ENCODE assay signal across 9 cellular contexts in the genomic region with DNA sequence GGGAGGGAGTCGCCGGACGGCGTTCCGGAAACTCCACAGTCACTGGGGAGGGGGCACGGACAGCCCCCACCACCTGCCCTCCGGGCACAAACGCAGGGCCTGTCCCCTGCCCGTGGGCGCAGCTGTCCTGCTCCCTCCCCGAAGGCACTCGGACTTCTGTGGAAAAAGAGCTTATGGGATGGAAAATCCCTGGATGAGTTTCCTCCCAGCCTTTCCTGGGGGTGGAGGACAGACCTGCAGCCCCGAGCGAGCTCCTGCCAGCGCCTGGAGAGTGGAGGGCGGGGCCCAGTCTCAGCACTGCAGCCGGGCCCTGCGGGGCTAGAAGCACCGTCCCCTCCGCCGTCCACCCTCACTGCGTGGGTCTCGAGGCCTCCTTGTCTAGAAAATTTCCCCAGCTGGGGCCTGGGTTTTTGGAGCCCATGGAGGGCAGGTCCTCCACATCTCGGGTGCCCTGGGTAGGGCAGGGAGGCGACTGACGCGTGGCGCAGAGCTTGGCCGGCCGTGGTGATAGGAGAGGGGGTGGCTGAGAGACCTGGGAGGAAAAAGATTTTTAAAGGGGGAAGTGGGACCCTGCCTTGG. TPM values are rescaled to one million over a fixed set of nuclear protein-coding genes. Genes with fewer than 3 reads are reported as not detected.
A peak's percentile ranks its signal among the peaks of the same experiment; 100 is the strongest.
DNase-seq lines count a peak whose midpoint lies in the region; ATAC-seq and TF ChIP-seq lines count a peak whose summit lies in the region.
"Had no signal": no experiment of that assay in that cellular context is flagged by ENCODE, and none has a peak within 500 bp of the region (broad histone marks: within the 10 kb centered on the region; RNA-seq: fewer than 3 reads in every experiment).

No MANE protein-coding gene starts in this region.

- peaks cover 42% of the 10 kb centered on the region for H3K27me3 Mint-ChIP-seq in stimulated activated naive CD8-positive, alpha-beta T cell treated with anti-CD3 and anti-CD28 coated beads, Interleukin-15, amount 100 ng/mL, for 72 hours
- peaks cover 30% of the 10 kb centered on the region for H3K27me3 Mint-ChIP-seq in activated T-helper 2 cell treated with anti-CD3 and anti-CD28 coated beads, Interferon-gamma antibody, Interleukin-2, Interleukin-4, amounts not matched to agents 10 μg/mL and 5 μg/mL and 100 μg/mL, durations not matched to agents 14 hours and 24 hours and 36 hours (ENCODE audit: low read depth)

- H3K27me3 ChIP-seq in HCT116 (ENCODE audit: insufficient read depth, low read length) (no peaks in the 10 kb centered on the region), brain microvascular endothelial cell (replicated peaks) (no peaks in the 10 kb centered on the region)

- no peaks in the 10 kb centered on the region for H3K36me3 ChIP-seq in HCT116 (ENCODE audit: control insufficient read depth in 1 of 2, insufficient read depth in 2 of 2, low read length in 2 of 2)
- H3K36me3 ChIP-seq in brain microvascular endothelial cell (replicated peaks), result no peaks in the 10 kb centered on the region

- no peaks in the 10 kb centered on the region for H3K9me3 ChIP-seq in HCT116 (ENCODE audit: control insufficient read depth in 1 of 2, insufficient read depth in 1 of 2, low read depth in 1 of 2, low read length in 2 of 2)

- H3K27ac Mint-ChIP-seq in stimulated activated naive CD8-positive, alpha-beta T cell treated with anti-CD3 and anti-CD28 coated beads, Interleukin-15, amount 100 ng/mL, for 72 hours, result no peak overlapping the region
- no peak overlapping the region for H3K27ac Mint-ChIP-seq in activated T-helper 2 cell treated with anti-CD3 and anti-CD28 coated beads, Interferon-gamma antibody, Interleukin-2, Interleukin-4, amounts not matched to agents 10 μg/mL and 5 μg/mL and 100 μg/mL, durations not matched to agents 14 hours and 24 hours and 36 hours

- no peaks in the 10 kb centered on the region for H4K20me1 ChIP-seq in HCT116 (ENCODE audit: insufficient read depth)

- BruUV-seq in HCT116 (replicated peaks; lab: Mats Ljungman, UMichigan), result no TSS peak

- intact Hi-C loops in HCT116 (cut with micrococcal nuclease), result loop anchor here (10.0 kb wide), 1 partner anchor 350 kb away; a partner anchor contains a TSS
- intact Hi-C loops in activated T-helper 2 cell treated with anti-CD3 and anti-CD28 coated beads, Interferon-gamma antibody, Interleukin-2, Interleukin-4, amounts not matched to agents 10 μg/mL and 5 μg/mL and 100 μg/mL, durations not matched to agents 14 hours and 24 hours and 36 hours (cut with micrococcal nuclease), result loop anchor here (10.0 kb wide), 1 partner anchor 350 kb away; a partner anchor contains a TSS

- peak overlapping the region; percentile 95 for H3K4me2 ChIP-seq in HCT116 (ENCODE audit: low read length)

- no peak for TF ChIP-seq POLR2A in HCT116 (IDR thresholded peaks at IDR 0.05; ENCODE audit: borderline replicate concordance, extremely low read depth, insufficient read depth, insufficient read length)

- ATAC-seq in HCT116 (peak; percentile 51), left lobe of liver (peak; percentile 13), HG03039 (IDR thresholded peaks at IDR 0.05; ENCODE audit: unreplicated experiment) (no peak)
- no peak for ATAC-seq in stimulated activated naive CD8-positive, alpha-beta T cell treated with anti-CD3 and anti-CD28 coated beads, Interleukin-15, amount 100 ng/mL, for 72 hours

- peak overlapping the region; percentile 82 to 88 for H3K4me3 Mint-ChIP-seq in stimulated activated naive CD8-positive, alpha-beta T cell treated with anti-CD3 and anti-CD28 coated beads, Interleukin-15, amount 100 ng/mL, for 72 hours
- no peak overlapping the region for H3K4me3 Mint-ChIP-seq in activated T-helper 2 cell treated with anti-CD3 and anti-CD28 coated beads, Interferon-gamma antibody, Interleukin-2, Interleukin-4, amounts not matched to agents 10 μg/mL and 5 μg/mL and 100 μg/mL, durations not matched to agents 14 hours and 24 hours and 36 hours (ENCODE audit: low read depth)

- H3K4me3 ChIP-seq in HCT116 (replicated peaks in 1 of 2; ENCODE audit: low read depth in 1 of 2, low read length in 2 of 2) (peak overlapping the region; percentile 47 to 60), brain microvascular endothelial cell (ENCODE audit: low read depth, low read length) (peak overlapping the region; percentile 48)

- RAD21 ChIA-PET in HCT116 (lab: Charles Lee; ENCODE audit: low non-redundant PET in 1 of 2, low total read pairs in 2 of 2, uncharacterized antibody in 2 of 2, unreplicated experiment in 2 of 2), result no interaction called here

- no peaks in the 10 kb centered on the region for H3K9me3 Mint-ChIP-seq in stimulated activated naive CD8-positive, alpha-beta T cell treated with anti-CD3 and anti-CD28 coated beads, Interleukin-15, amount 100 ng/mL, for 72 hours
- no peaks in the 10 kb centered on the region for H3K9me3 Mint-ChIP-seq in activated T-helper 2 cell treated with anti-CD3 and anti-CD28 coated beads, Interferon-gamma antibody, Interleukin-2, Interleukin-4, amounts not matched to agents 10 μg/mL and 5 μg/mL and 100 μg/mL, durations not matched to agents 14 hours and 24 hours and 36 hours

- POLR2A ChIA-PET in HCT116 (lab: Charles Lee), result interaction anchor here (0.7 kb wide), 1 partner anchor 36 kb away, joined by 4 read pairs; no protein-coding TSS in a partner anchor

- H2AFZ ChIP-seq in HCT116 (ENCODE audit: low read depth, low read length, poor library complexity, severe bottlenecking), result peak overlapping the region; percentile 38

- peak overlapping the region; percentile 71 for H3K9ac ChIP-seq in HCT116 (ENCODE audit: low read length)

- in situ Hi-C loops in brain microvascular endothelial cell (cut with HindIII; ENCODE audit: low pct_ligation_motif_present, low sequenced_read_pairs), result no loop called here

- CTCF ChIA-PET in HCT116 (lab: Charles Lee), result interaction anchor here (0.8 to 1.0 kb wide), 2 partner anchors 168 to 178 kb away, joined by 3 to 5 read pairs; no protein-coding TSS in a partner anchor

- H3K9me2 ChIP-seq in HCT116 (ENCODE audit: insufficient read depth), result no peaks in the 10 kb centered on the region

- no peaks in the 10 kb centered on the region for H3K79me2 ChIP-seq in HCT116 (ENCODE audit: insufficient read depth, low read length)

- TF ChIP-seq CTCF in HCT116 (IDR thresholded peaks at IDR 0.05 in 2 of 3, conservative IDR thresholded peaks at IDR 0.05 in 1 of 3; ENCODE audit: borderline replicate concordance in 1 of 3, insufficient read depth in 1 of 3, low read depth in 2 of 3, low read length in 2 of 3), result no peak
- TF ChIP-seq CTCF in brain microvascular endothelial cell (IDR thresholded peaks at IDR 0.05; ENCODE audit: low read depth, low read length, missing control alignments), result no peak

- peaks cover 66% of the 10 kb centered on the region for H3K4me1 Mint-ChIP-seq in stimulated activated naive CD8-positive, alpha-beta T cell treated with anti-CD3 and anti-CD28 coated beads, Interleukin-15, amount 100 ng/mL, for 72 hours
- H3K4me1 Mint-ChIP-seq in activated T-helper 2 cell treated with anti-CD3 and anti-CD28 coated beads, Interferon-gamma antibody, Interleukin-2, Interleukin-4, amounts not matched to agents 10 μg/mL and 5 μg/mL and 100 μg/mL, durations not matched to agents 14 hours and 24 hours and 36 hours (ENCODE audit: low read depth), result peaks cover 10% of the 10 kb centered on the region

- H3K4me1 ChIP-seq in HCT116 (ENCODE audit: control insufficient read depth in 1 of 2, insufficient read depth in 2 of 2, low read length in 2 of 2), result peaks cover 23 to 44% of the 10 kb centered on the region in 2 experiments

- TF ChIP-seq RAD21 in HCT116 (IDR thresholded peaks at IDR 0.05; ENCODE audit: low read depth), result no peak

- DNase-seq in HCT116 (ENCODE audit: low read depth, low spot score), result peak; percentile 10
- DNase-seq in brain microvascular endothelial cell, result no peak
- DNase-seq in left lobe of liver (ENCODE audit: low spot score), result peak; percentile 43
- DNase-seq in stimulated activated naive CD8-positive, alpha-beta T cell treated with anti-CD3 and anti-CD28 coated beads, Interleukin-15, amount 100 ng/mL, for 72 hours, result no peak
- no peak for DNase-seq in NCI-H1436 treated with DMSO at 0.1 percent for 48 hours (lab: John Stamatoyannopoulos, UW)
- no peak for DNase-seq in activated T-helper 2 cell treated with anti-CD3 and anti-CD28 coated beads, Interferon-gamma antibody, Interleukin-2, Interleukin-4, amounts not matched to agents 10 μg/mL and 5 μg/mL and 100 μg/mL, durations not matched to agents 14 hours and 24 hours and 36 hours (ENCODE audit: low spot score)
- DNase-seq in stimulated activated CD4-positive, alpha-beta T cell treated with anti-CD3 and anti-CD28 coated beads, Interleukin-2, amount 100 ng/mL, for 48 hours, result no peak
- DNase-seq: activated T-cell treated with anti-CD3 and anti-CD28 coated beads for 4 hours had no signal

- peak overlapping the region; percentile 93 for H3K27ac ChIP-seq in HCT116 (ENCODE audit: low read depth, low read length)
- H3K27ac ChIP-seq in brain microvascular endothelial cell, result peak overlapping the region; percentile 62

- no peaks in the 10 kb centered on the region for H3K36me3 Mint-ChIP-seq in activated T-helper 2 cell treated with anti-CD3 and anti-CD28 coated beads, Interferon-gamma antibody, Interleukin-2, Interleukin-4, amounts not matched to agents 10 μg/mL and 5 μg/mL and 100 μg/mL, durations not matched to agents 14 hours and 24 hours and 36 hours (ENCODE audit: low read depth)

TF ChIP-seq in HCT116, 20 proteins besides CTCF, POLR2A, EP300 and RAD21:
- TF ChIP-seq ELF1 (IDR thresholded peaks at IDR 0.05; ENCODE audit: borderline replicate concordance, low read depth) (no peak), EZH2 (IDR thresholded peaks at IDR 0.05) (no peak), SP1 (IDR thresholded peaks at IDR 0.05; ENCODE audit: low read depth) (no peak), EZH2phosphoT487 (IDR thresholded peaks at IDR 0.05; ENCODE audit: borderline replicate concordance) (no peak), ZFX (IDR thresholded peaks at IDR 0.05) (no peak), TCF7L2 (IDR thresholded peaks at IDR 0.05; ENCODE audit: borderline replicate concordance, extremely low read depth, insufficient read depth, insufficient read length) (no peak), YY1 (IDR thresholded peaks at IDR 0.05; ENCODE audit: extremely low read depth, insufficient replicate concordance, low read depth, low read length) (no peak), CBX3 (IDR thresholded peaks at IDR 0.05; ENCODE audit: low read depth) (no peak), SRF (IDR thresholded peaks at IDR 0.05; ENCODE audit: low read depth) (no peak), POLR2AphosphoS5 (IDR thresholded peaks at IDR 0.05; ENCODE audit: low read depth, low read length) (no peak; the same call in 1 of the 2 replicates), EGR1 (IDR thresholded peaks at IDR 0.05; ENCODE audit: low read depth) (no peak), FOSL1 (IDR thresholded peaks at IDR 0.05; ENCODE audit: low read depth) (no peak)

RNA-seq across cellular contexts. Expression of a gene that starts 6.5 kb away (rescaled TPM):
- total RNA-seq in HCT116 (2021; ENCODE audit: unreplicated experiment) (87.5 TPM), left lobe of liver (48.0 TPM)
- 96.4 and 117 TPM in 2 replicates for polyA plus RNA-seq in HCT116 (2012)
- 0.23 and 0.37 TPM in 2 replicates for total RNA-seq in activated T-helper 2 cell treated with anti-CD3 and anti-CD28 coated beads, Interferon-gamma antibody, Interleukin-2, Interleukin-4, amounts not matched to agents 10 μg/mL and 5 μg/mL and 100 μg/mL, durations not matched to agents 14 hours and 24 hours and 36 hours

Comparison
In these comparisons a context has a peak if more than half of its experiments do, and no peak if none do; other contexts are left out.
1. ATAC-seq: peak in HCT116 (single experiment) and left lobe of liver (single experiment); none in stimulated activated naive CD8-positive, alpha-beta T cell treated with anti-CD3 and anti-CD28 coated beads, Interleukin-15, amount 100 ng/mL, for 72 hours (single experiment) and HG03039 (single experiment).
2. DNase-seq: peak in HCT116 (single experiment) and left lobe of liver (single experiment); none in brain microvascular endothelial cell (single experiment), stimulated activated naive CD8-positive, alpha-beta T cell treated with anti-CD3 and anti-CD28 coated beads, Interleukin-15, amount 100 ng/mL, for 72 hours (0 of 2), NCI-H1436 treated with DMSO at 0.1 percent for 48 hours (single experiment), activated T-helper 2 cell treated with anti-CD3 and anti-CD28 coated beads, Interferon-gamma antibody, Interleukin-2, Interleukin-4, amounts not matched to agents 10 μg/mL and 5 μg/mL and 100 μg/mL, durations not matched to agents 14 hours and 24 hours and 36 hours (single experiment) and stimulated activated CD4-positive, alpha-beta T cell treated with anti-CD3 and anti-CD28 coated beads, Interleukin-2, amount 100 ng/mL, for 48 hours (0 of 2).
3. RNA of a gene that starts 6.5 kb away (total RNA-seq): 87.5 TPM in HCT116 (single experiment) and 48.0 TPM in left lobe of liver (single experiment); 0.23 to 0.37 TPM in activated T-helper 2 cell treated with anti-CD3 and anti-CD28 coated beads, Interferon-gamma antibody, Interleukin-2, Interleukin-4, amounts not matched to agents 10 μg/mL and 5 μg/mL and 100 μg/mL, durations not matched to agents 14 hours and 24 hours and 36 hours; every median in the first group is over 10 times any median in the second.